ENCODE assay signal across 8 cellular contexts in the genomic region with DNA sequence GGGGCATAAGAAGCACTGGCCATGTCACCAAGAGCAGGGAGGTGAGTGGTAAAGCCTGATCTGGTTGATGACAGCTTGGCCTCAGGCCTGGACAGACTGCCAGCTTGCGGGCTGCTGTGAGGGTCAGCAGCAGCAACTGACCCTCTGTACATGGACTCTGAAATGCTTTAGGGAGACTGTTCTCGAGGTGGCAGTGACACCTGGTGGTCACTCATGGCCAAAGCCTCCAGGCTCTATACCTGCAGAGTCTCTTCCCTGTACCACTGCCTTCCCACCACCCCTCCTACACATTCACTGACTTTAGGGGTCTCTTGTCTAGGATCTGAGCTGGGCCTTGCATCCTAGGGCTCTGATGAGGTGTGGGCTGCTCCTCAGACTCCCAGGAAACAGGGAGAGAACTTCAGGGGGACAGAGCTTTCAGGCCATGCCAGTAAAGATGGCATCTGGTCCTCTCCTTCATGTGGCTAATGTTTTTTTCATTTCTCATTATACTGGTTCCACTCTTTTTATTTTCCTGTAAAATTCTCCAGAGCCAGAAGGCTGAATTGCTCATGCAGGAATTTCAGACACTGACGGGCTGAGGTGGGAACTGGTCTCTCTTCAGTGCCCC. TPM values are rescaled to one million over a fixed set of nuclear protein-coding genes. Genes with fewer than 3 reads are reported as not detected.
DNase-seq lines count a peak whose midpoint lies in the region; ATAC-seq and TF ChIP-seq lines count a peak whose summit lies in the region.

No MANE protein-coding gene starts in this region.

- no CpG with 5 or more reads among the region's 3 CpGs for WGBS in mesendoderm (ENCODE audit: extremely low coverage, insufficient coverage, low lambda C conversion rate)

- intact Hi-C loops in uterus (cut with DNase I; ENCODE audit: low total_unique reads) = loop anchor here (5.0 kb wide), 1 partner anchor 39 kb away; no protein-coding TSS in a partner anchor

- no peak overlapping the region for H2BK15ac ChIP-seq in mesendoderm (replicated peaks; ENCODE audit: low read depth)

- H3K27ac ChIP-seq in RWPE1 = no peak overlapping the region
- no peak overlapping the region for H3K27ac ChIP-seq in mesendoderm (ENCODE audit: low read depth, low read length)
- H3K27ac ChIP-seq in uterus = no peak overlapping the region

- no peaks in the 10 kb centered on the region for H3K27me3 ChIP-seq in mesendoderm (ENCODE audit: insufficient read depth, low read length, poor library complexity)
- H3K27me3 ChIP-seq in uterus = no peaks in the 10 kb centered on the region

- no peaks in the 10 kb centered on the region for H3K79me1 ChIP-seq in mesendoderm (ENCODE audit: low read length)

- H3K4me2 ChIP-seq in mesendoderm (ENCODE audit: low read length) = no peak overlapping the region

- DNase-seq in A172 (ENCODE audit: low spot score) (peak; percentile 64), GM12864 (ENCODE audit: low read depth) (no peak), RWPE1 (ENCODE audit: low spot score) (peak; percentile 36), endothelial cell (ENCODE audit: low spot score) (peak; percentile 71), mesendoderm (peak; percentile 62), uterus (peak; percentile 54 to 67)

- peak; percentile 96 for TF ChIP-seq CTCF in GM12864 (IDR thresholded peaks at IDR 0.05; ENCODE audit: low read depth, low read length, missing control alignments)
- peak; percentile 73 for TF ChIP-seq CTCF in RWPE1 (conservative IDR thresholded peaks at IDR 0.05; ENCODE audit: low read depth)
- peak; percentile 68 for TF ChIP-seq CTCF in endothelial cell (IDR thresholded peaks at IDR 0.05; ENCODE audit: unreplicated experiment)
- TF ChIP-seq CTCF in uterus (IDR thresholded peaks at IDR 0.05) = peak; percentile 66 to 83 (median 74)

- ATAC-seq in HG03025 (IDR thresholded peaks at IDR 0.05; ENCODE audit: low FRiP score, unreplicated experiment) (peak; percentile 72), HG03039 (IDR thresholded peaks at IDR 0.05; ENCODE audit: unreplicated experiment) (no peak)

- peaks cover 8% of the 10 kb centered on the region for H3K27me3 Mint-ChIP-seq in endothelial cell (ENCODE audit: unreplicated experiment)

- no peak overlapping the region for H2BK120ac ChIP-seq in mesendoderm (ENCODE audit: low read depth, low read length)

- POLR2A ChIA-PET in RWPE1 (lab: Yijun Ruan, JAX; ENCODE audit: low non-redundant PET) = no interaction called here

- H3K4me1 ChIP-seq in mesendoderm (ENCODE audit: control insufficient read depth, low read depth, low read length) (no peaks in the 10 kb centered on the region), uterus (no peaks in the 10 kb centered on the region)

- H3K79me2 ChIP-seq in mesendoderm (ENCODE audit: control insufficient read depth, insufficient read depth, low read length) = no peaks in the 10 kb centered on the region

- H4K5ac ChIP-seq in mesendoderm (ENCODE audit: low read length) = no peak overlapping the region

- H3K36me3 Mint-ChIP-seq in endothelial cell (ENCODE audit: low read depth, unreplicated experiment) = peaks cover 13% of the 10 kb centered on the region

- H3K27ac Mint-ChIP-seq in endothelial cell (ENCODE audit: unreplicated experiment) = no peak overlapping the region

- H3K4me3 ChIP-seq in GM12864 (ENCODE audit: low read depth, low read length) = no peak overlapping the region
- no peak overlapping the region for H3K4me3 ChIP-seq in mesendoderm (ENCODE audit: low read length)
- H3K4me3 ChIP-seq in uterus = no peak overlapping the region

- peaks cover 5% of the 10 kb centered on the region for H3K9me3 Mint-ChIP-seq in endothelial cell (ENCODE audit: unreplicated experiment)

- H3K56ac ChIP-seq in mesendoderm (ENCODE audit: low read length) = no peak overlapping the region

- no peak overlapping the region for H2AK5ac ChIP-seq in mesendoderm (ENCODE audit: low read length)

- no peaks in the 10 kb centered on the region for H3K9me3 ChIP-seq in uterus

- H3K4me1 Mint-ChIP-seq in endothelial cell (ENCODE audit: unreplicated experiment) = peaks cover 22% of the 10 kb centered on the region

- H3K4ac ChIP-seq in mesendoderm (ENCODE audit: low read depth, low read length) = no peak overlapping the region

- no peak overlapping the region for H3K4me3 Mint-ChIP-seq in endothelial cell (ENCODE audit: unreplicated experiment)

- CTCF ChIA-PET in RWPE1 (lab: Yijun Ruan, JAX) = interaction anchor here (0.7 to 2.3 kb wide), 9 partner anchors 8 to 722 kb away, joined by 3 to 24 read pairs (median 4); no protein-coding TSS in a partner anchor

- H3K36me3 ChIP-seq in mesendoderm (ENCODE audit: control insufficient read depth, insufficient read depth, low read length) = no peaks in the 10 kb centered on the region
- no peaks in the 10 kb centered on the region for H3K36me3 ChIP-seq in uterus

- no peak overlapping the region for H4K8ac ChIP-seq in mesendoderm (ENCODE audit: low read depth, low read length)

- TF ChIP-seq POLR2A in uterus (IDR thresholded peaks at IDR 0.05) = no peak

- no peak overlapping the region for H2BK5ac ChIP-seq in mesendoderm (ENCODE audit: low read length)

- no peak overlapping the region for H3K23ac ChIP-seq in mesendoderm (ENCODE audit: low read length)

- no peak overlapping the region for H3K9ac ChIP-seq in mesendoderm (ENCODE audit: low read length)

- no peak overlapping the region for H3K18ac ChIP-seq in mesendoderm (ENCODE audit: low read length)

RNA-seq across cellular contexts. Expression of a gene that starts 17.2 kb away (rescaled TPM):
- 6.1 and 8.6 TPM in 2 replicates for total RNA-seq in A172 (2014; rRNA removed; shearing (Covaris generic))
- total RNA-seq in endothelial cell (ENCODE audit: unreplicated experiment) (0.69 TPM), uterus (10 to 100 TPM in 1 of 4 donors, 1 to 10 TPM in 3; 2.4 to 10.6 (median 4.3) TPM)
- 10.4 TPM for polyA plus RNA-seq in mesendoderm (2013, experiment 1 of 2)
- 9.5 TPM for polyA plus RNA-seq in mesendoderm (2013, experiment 2 of 2)
